23 cellular contexts compared by ENCODE assay signal in genomic region chr16:52747196-52747595, GRCh38.
"Had no signal": no experiment of that assay in that cellular context is flagged by ENCODE, and none has a peak within 500 bp of the region (broad histone marks: within the 10 kb centered on the region; RNA-seq: fewer than 3 reads in every experiment).

No MANE protein-coding gene starts in this region.

- H3K27me3 ChIP-seq: foreskin keratinocyte, gastrocnemius medialis, left lung had no signal

- H3K27ac Mint-ChIP-seq: mesothelial cell of epicardium had no signal

- H3K4me3 ChIP-seq: coronary artery, dorsolateral prefrontal cortex, esophagus muscularis mucosa, gastrocnemius medialis, heart right ventricle, left lung, lower lobe of right lung, mucosa of descending colon had no signal

- ATAC-seq: foreskin keratinocyte, gastrocnemius medialis, heart right ventricle, left cardiac atrium, left lung, left ventricle myocardium superior, lower lobe of right lung, mucosa of descending colon had no signal

- H3K9me3 ChIP-seq: esophagus muscularis mucosa, gastrocnemius medialis, heart right ventricle, left lung, lower lobe of right lung, mucosa of descending colon had no signal

- H3K9me3 Mint-ChIP-seq: mesothelial cell of epicardium had no signal

- H3K4me1 ChIP-seq: esophagus muscularis mucosa, foreskin keratinocyte, gastrocnemius medialis, heart right ventricle, left lung, lower lobe of right lung had no signal

- H3K27ac ChIP-seq: coronary artery, dorsolateral prefrontal cortex, esophagus muscularis mucosa, foreskin keratinocyte, gastrocnemius medialis, heart right ventricle, left lung, lower lobe of right lung had no signal

- H3K36me3 Mint-ChIP-seq: mesothelial cell of epicardium had no signal

- H3K36me3 ChIP-seq: esophagus muscularis mucosa, gastrocnemius medialis, heart right ventricle, left lung, lower lobe of right lung had no signal

- FAIRE-seq: colon, endothelial cell of umbilical vein, islet of Langerhans, keratinocyte had no signal

- H3K4me3 Mint-ChIP-seq: mesothelial cell of epicardium had no signal

- DNase-seq: dermis blood vessel endothelial cell; dorsolateral prefrontal cortex; effector CD4-positive, alpha-beta T cell; effector memory CD4-positive, alpha-beta T cell; foreskin keratinocyte; gastrocnemius medialis; glutamatergic neuron; head of caudate nucleus; heart right ventricle; hippocampal formation; left cardiac atrium; left lung; left ventricle myocardium superior; lower lobe of right lung; mesenchymal stem cell; mucosa of descending colon had no signal
